In the genomic region with DNA sequence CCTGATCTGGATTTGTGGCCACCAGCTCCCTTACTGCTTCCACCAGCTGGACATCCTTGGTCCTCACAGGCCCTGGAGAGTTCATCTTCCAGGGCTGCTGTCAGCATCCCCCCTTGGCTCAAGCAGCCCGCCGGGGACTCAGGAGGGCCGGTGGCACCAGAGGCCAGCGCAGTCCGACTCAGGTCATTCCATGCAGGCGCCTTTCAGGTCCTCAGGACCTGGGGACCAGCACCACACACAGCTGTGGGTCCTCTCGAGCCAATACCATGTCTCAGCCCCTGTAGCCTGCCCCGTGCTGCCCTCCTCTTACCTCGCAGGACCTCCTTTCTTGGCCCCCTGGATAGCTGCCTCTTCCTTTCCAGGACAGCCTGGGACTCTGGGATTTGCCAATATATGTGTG, we compare ENCODE assay signal across 25 cellular contexts.
"Had no signal": no experiment of that assay in that cellular context is flagged by ENCODE, and none has a peak within 500 bp of the region (broad histone marks: within the 10 kb centered on the region; RNA-seq: fewer than 3 reads in every experiment).

No MANE protein-coding gene starts in this region.

- H3K36me3 Mint-ChIP-seq: immature natural killer cell; memory B cell; stimulated activated effector memory CD8-positive, alpha-beta T cell treated with anti-CD3 and anti-CD28 coated beads, Interleukin-12 subunit alpha, Interleukin-12 subunit beta, amount 100 ng/mL, for 72 hours had no signal

- H3K9me3 Mint-ChIP-seq: immature natural killer cell; natural killer cell treated with Interleukin-12 subunit alpha and Interleukin-12 subunit beta and Interleukin-15 and Interleukin-18, amount 100 ng/mL, for 72 hours had no signal

- H3K36me3 ChIP-seq: left lung, pancreas, prostate gland, stomach, thyroid gland, transverse colon, uterus had no signal

- DNase-seq: hypothalamus; immature natural killer cell; kidney; left colon; midbrain; mucosa of descending colon; naive thymus-derived CD4-positive, alpha-beta T cell; nucleus accumbens; retina; stimulated activated CD4-positive, alpha-beta T cell treated with anti-CD3 and anti-CD28 coated beads, Interleukin-4, amount 100 ng/mL, for 24 hours; stimulated activated naive CD4-positive, alpha-beta T cell; stomach; testis; thyroid gland; transverse colon; uterus had no signal

- H3K27me3 ChIP-seq: testis had no signal

- H3K4me1 ChIP-seq: pancreas, prostate gland, testis, uterus had no signal

- H3K4me3 Mint-ChIP-seq: immature natural killer cell; memory B cell; naive thymus-derived CD4-positive, alpha-beta T cell; natural killer cell treated with Interleukin-12 subunit alpha and Interleukin-12 subunit beta and Interleukin-15 and Interleukin-18, amount 100 ng/mL, for 72 hours; stimulated activated effector memory CD8-positive, alpha-beta T cell treated with anti-CD3 and anti-CD28 coated beads, Interleukin-12 subunit alpha, Interleukin-12 subunit beta, amount 100 ng/mL, for 72 hours had no signal

- H3K4me3 ChIP-seq: left lung, mucosa of descending colon, pancreas, prostate gland, skin epidermis, stomach, testis, thyroid gland, transverse colon, uterus had no signal

- H3K9me3 ChIP-seq: left lung, mucosa of descending colon, pancreas, prostate gland, stomach, testis, thyroid gland, transverse colon, uterus had no signal

- H3K27ac ChIP-seq: left lung, pancreas, prostate gland, skin epidermis, stomach, testis, thyroid gland, transverse colon, uterus had no signal

- ATAC-seq: left colon; left lung; mucosa of descending colon; naive thymus-derived CD4-positive, alpha-beta T cell; pancreas; right cardiac atrium; sciatic nerve; stimulated activated effector memory CD8-positive, alpha-beta T cell treated with anti-CD3 and anti-CD28 coated beads, Interleukin-12 subunit alpha, Interleukin-12 subunit beta, amount 100 ng/mL, for 72 hours had no signal

- H3K27ac Mint-ChIP-seq: immature natural killer cell; memory B cell; naive thymus-derived CD4-positive, alpha-beta T cell; natural killer cell treated with Interleukin-12 subunit alpha and Interleukin-12 subunit beta and Interleukin-15 and Interleukin-18, amount 100 ng/mL, for 72 hours; stimulated activated effector memory CD8-positive, alpha-beta T cell treated with anti-CD3 and anti-CD28 coated beads, Interleukin-12 subunit alpha, Interleukin-12 subunit beta, amount 100 ng/mL, for 72 hours had no signal
